1 cellular context compared by ENCODE assay signal in genomic region chr22:20940904-20941385, GRCh38.
TF ChIP-seq lines count a peak whose summit lies in the region.

No MANE protein-coding gene starts in this region.

TF ChIP-seq in HEK293, 187 proteins besides CTCF, POLR2A, EP300 and RAD21 (continued from another document):
- TF ChIP-seq ZIC2 (tag by site-specific recombination; IDR thresholded peaks at IDR 0.05) (peak; percentile 43; the same call in 1 of the 2 replicates), GLIS1 (tag by site-specific recombination; IDR thresholded peaks at IDR 0.05) (peak; percentile 63)
